In the genomic region with DNA sequence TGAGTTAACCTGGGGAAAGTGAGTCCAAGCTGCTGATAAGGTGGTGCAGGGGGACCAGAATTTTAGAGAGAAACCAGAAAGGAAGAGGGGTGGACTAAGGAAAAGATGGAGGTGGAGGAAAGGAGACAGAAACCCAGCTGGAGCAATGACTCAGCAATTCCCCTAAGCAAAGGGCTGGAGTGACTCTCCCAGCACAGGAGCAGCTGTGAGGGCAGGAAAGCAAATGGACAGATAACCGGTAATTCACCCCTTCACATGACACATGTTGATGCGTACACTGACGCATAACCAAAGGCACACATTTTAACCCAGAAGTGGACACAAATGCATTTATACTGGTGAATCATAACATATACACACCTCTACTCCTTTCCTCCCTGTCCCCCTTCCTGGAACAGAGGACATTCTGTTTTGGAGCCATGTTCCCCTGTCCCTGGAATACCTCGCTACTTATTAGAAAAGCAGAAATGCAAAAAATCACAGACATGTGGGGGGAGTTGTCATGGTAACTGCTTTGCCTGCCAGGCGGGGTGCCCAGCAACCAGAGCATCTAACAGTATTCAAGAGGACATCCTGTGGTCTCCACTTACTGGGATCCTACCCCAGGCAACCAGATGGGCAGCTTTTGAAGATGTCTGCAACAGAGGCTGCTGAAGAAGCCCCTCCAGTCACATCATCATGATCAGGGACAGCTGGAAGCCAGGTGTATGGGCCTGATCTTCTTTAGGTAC, we compare ENCODE assay signal across 1 cellular context.
TF ChIP-seq lines count a peak whose summit lies in the region.

No MANE protein-coding gene starts in this region.

TF ChIP-seq in SK-N-SH treated with all-trans-retinoic acid at 6 μM for 48 hours, 23 proteins besides CTCF, POLR2A, EP300 and RAD21 (continued from another document):
- TF ChIP-seq, protein P1, sequence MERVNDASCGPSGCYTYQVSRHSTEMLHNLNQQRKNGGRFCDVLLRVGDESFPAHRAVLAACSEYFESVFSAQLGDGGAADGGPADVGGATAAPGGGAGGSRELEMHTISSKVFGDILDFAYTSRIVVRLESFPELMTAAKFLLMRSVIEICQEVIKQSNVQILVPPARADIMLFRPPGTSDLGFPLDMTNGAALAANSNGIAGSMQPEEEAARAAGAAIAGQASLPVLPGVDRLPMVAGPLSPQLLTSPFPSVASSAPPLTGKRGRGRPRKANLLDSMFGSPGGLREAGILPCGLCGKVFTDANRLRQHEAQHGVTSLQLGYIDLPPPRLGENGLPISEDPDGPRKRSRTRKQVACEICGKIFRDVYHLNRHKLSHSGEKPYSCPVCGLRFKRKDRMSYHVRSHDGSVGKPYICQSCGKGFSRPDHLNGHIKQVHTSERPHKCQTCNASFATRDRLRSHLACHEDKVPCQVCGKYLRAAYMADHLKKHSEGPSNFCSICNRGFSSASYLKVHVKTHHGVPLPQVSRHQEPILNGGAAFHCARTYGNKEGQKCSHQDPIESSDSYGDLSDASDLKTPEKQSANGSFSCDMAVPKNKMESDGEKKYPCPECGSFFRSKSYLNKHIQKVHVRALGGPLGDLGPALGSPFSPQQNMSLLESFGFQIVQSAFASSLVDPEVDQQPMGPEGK (CRISPR knock-in tag; IDR thresholded peaks at IDR 0.05; ENCODE audit: borderline replicate concordance): no peak
- TF ChIP-seq TOX (CRISPR knock-in tag; IDR thresholded peaks at IDR 0.05; ENCODE audit: borderline replicate concordance): no peak
- peak; percentile 30; the same call in 1 of the 2 replicates for TF ChIP-seq ISL1 (CRISPR knock-in tag; IDR thresholded peaks at IDR 0.05)
- TF ChIP-seq GLIS3 (CRISPR knock-in tag; IDR thresholded peaks at IDR 0.05): 0 out of 2 replicates have a peak, but pooled peaks have one; percentile 4
- no peak for TF ChIP-seq ZNF565 (CRISPR knock-in tag; conservative IDR thresholded peaks at IDR 0.05; ENCODE audit: low read depth)
- TF ChIP-seq ZNF8 (CRISPR knock-in tag; IDR thresholded peaks at IDR 0.05): no peak
- no peak for TF ChIP-seq ZNF70 (CRISPR knock-in tag; IDR thresholded peaks at IDR 0.05)
